11 cellular contexts compared by ENCODE assay signal in the genomic region with DNA sequence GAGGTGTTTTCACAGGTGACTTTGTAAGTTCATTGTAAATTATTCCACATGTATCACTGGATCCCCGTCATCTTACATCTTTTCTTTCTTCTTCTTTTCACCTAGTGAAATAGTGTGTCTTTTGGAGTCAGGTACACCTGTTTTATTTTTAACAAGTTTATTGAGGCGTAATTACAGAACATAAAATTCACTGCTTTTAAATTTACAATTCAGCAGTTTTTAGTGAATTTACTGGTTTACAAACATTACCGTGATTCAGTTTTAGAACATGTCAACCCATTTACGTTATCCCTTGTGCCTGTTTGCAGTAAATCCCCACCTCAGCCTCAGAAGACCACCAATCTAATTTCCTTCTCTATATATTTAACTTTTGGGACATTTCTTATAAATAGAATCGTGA.
"Had no signal": no experiment of that assay in that cellular context is flagged by ENCODE, and none has a peak within 500 bp of the region (broad histone marks: within the 10 kb centered on the region; RNA-seq: fewer than 3 reads in every experiment).

No MANE protein-coding gene starts in this region.

- H3K9me3 Mint-ChIP-seq: GM23338, H9, HFFc6 had no signal

- H3K4me1 ChIP-seq: HAP-1 had no signal

- DNase-seq: GM23248, GOT3, H7, H9, HCEC 1CT, HFFc6 had no signal

- H3K4me3 Mint-ChIP-seq: GM23338, H9, HFFc6 had no signal

- H3K4me2 ChIP-seq: GM23338 had no signal

- H3K4me3 ChIP-seq: GM23248, GM23338, HAP-1 had no signal

- H3K9me3 ChIP-seq: HAP-1 had no signal

- H3K27ac Mint-ChIP-seq: GM23338, H9, HFFc6 had no signal

- H2AFZ ChIP-seq: GM23248, GM23338 had no signal

- H3K36me3 ChIP-seq: HAP-1 had no signal

- H3K9ac ChIP-seq: GM23248 had no signal

- ATAC-seq: GM23338, HCT116 had no signal

- H3K27ac ChIP-seq: GM23248 had no signal

- FAIRE-seq: H1, H54 had no signal
